In genomic region chr13:52652980-52653303, GRCh38 we compare ENCODE assay signal across 8 cellular contexts. TPM values are rescaled to one million over a fixed set of nuclear protein-coding genes. Genes with fewer than 3 reads are reported as not detected.
DNase-seq lines count a peak whose midpoint lies in the region; ATAC-seq and TF ChIP-seq lines count a peak whose summit lies in the region.

No MANE protein-coding gene starts in this region.

- peaks cover 78% of the 10 kb centered on the region for H3K79me2 ChIP-seq in hepatocyte

- WGBS in hepatocyte (ENCODE audit: low lambda C conversion rate, missing lambda C conversion rate) = under 1% methylated on average over 18 of the region's 18 CpGs

- TF ChIP-seq CTCF in WI38 (IDR thresholded peaks at IDR 0.05; ENCODE audit: low read depth, low read length) (no peak), hepatocyte (IDR thresholded peaks at IDR 0.05; ENCODE audit: poor library complexity) (no peak)

- H3K4me2 ChIP-seq in hepatocyte = peak overlapping the region; percentile 78

- peak overlapping the region; percentile 96 for H3K4me3 ChIP-seq in WI38 (ENCODE audit: low read depth, low read length)
- peak overlapping the region; percentile 82 for H3K4me3 ChIP-seq in hepatocyte

- peaks cover 17% of the 10 kb centered on the region for H3K4me1 ChIP-seq in hepatocyte (ENCODE audit: insufficient read depth)

- intact Hi-C loops in head of caudate nucleus (cut with DNase I) = no loop called here

- peak; percentile 33 for ATAC-seq in HG03045 (IDR thresholded peaks at IDR 0.05; ENCODE audit: unreplicated experiment)

- H3K27ac ChIP-seq in hepatocyte = peak overlapping the region; percentile 98

- no peaks in the 10 kb centered on the region for H3K27me3 ChIP-seq in hepatocyte

- peaks cover 4% of the 10 kb centered on the region for H4K20me1 ChIP-seq in hepatocyte (ENCODE audit: insufficient read depth, poor library complexity, severe bottlenecking)

- peak overlapping the region; percentile 70 for H2AFZ ChIP-seq in hepatocyte

- peak; percentile 9 for DNase-seq in stimulated activated CD8-positive, alpha-beta memory T cell treated with anti-CD3 and anti-CD28 coated beads, Interleukin-15, amount 100 ng/mL, for 1 hour (ENCODE audit: low read depth)
- no peak for DNase-seq in stimulated activated CD8-positive, alpha-beta memory T cell treated with anti-CD3 and anti-CD28 coated beads, Interleukin-4, amount 100 ng/mL, for 48 hours
- DNase-seq in hepatocyte (ENCODE audit: low spot score) (no peak), head of caudate nucleus (no peak)
- DNase-seq in stimulated activated CD8-positive, alpha-beta memory T cell treated with anti-CD3 and anti-CD28 coated beads, Interleukin-15, amount 100 ng/mL, for 24 hours (ENCODE audit: low read depth) = peak; percentile 4
- no peak for DNase-seq in stimulated activated naive CD4-positive, alpha-beta T cell treated with Interleukin-2 at 50 U/mL for 16 hours (lab: John Stamatoyannopoulos, UW)

- no peaks in the 10 kb centered on the region for H3K36me3 ChIP-seq in hepatocyte (replicated peaks; ENCODE audit: insufficient read depth, low read depth)

- no peaks in the 10 kb centered on the region for H3K9me2 ChIP-seq in hepatocyte (replicated peaks; ENCODE audit: insufficient read depth)

- H3K9me3 ChIP-seq in hepatocyte (ENCODE audit: low read depth) = no peaks in the 10 kb centered on the region

RNA-seq across cellular contexts. Expression of gene SUGT1, which starts 0.3 kb away (rescaled TPM):
- total RNA-seq in hepatocyte = 38.9 and 52.3 TPM in 2 replicates
- 46.3 and 51.1 TPM in 2 replicates for polyA plus RNA-seq in hepatocyte

RNA-seq across cellular contexts. Expression of gene HNRNPA1L2, which starts 10.7 kb away (rescaled TPM):
- 2.2 and 2.7 TPM in 2 replicates for total RNA-seq in hepatocyte
- polyA plus RNA-seq in hepatocyte = 6.2 and 7.0 TPM in 2 replicates

Comparison
In these comparisons a context has a peak if more than half of its experiments do, and no peak if none do; other contexts are left out.
1. DNase-seq: peak in stimulated activated CD8-positive, alpha-beta memory T cell treated with anti-CD3 and anti-CD28 coated beads, Interleukin-15, amount 100 ng/mL, for 1 hour (single experiment) and stimulated activated CD8-positive, alpha-beta memory T cell treated with anti-CD3 and anti-CD28 coated beads, Interleukin-15, amount 100 ng/mL, for 24 hours (single experiment); none in stimulated activated CD8-positive, alpha-beta memory T cell treated with anti-CD3 and anti-CD28 coated beads, Interleukin-4, amount 100 ng/mL, for 48 hours (single experiment), hepatocyte (single experiment), stimulated activated naive CD4-positive, alpha-beta T cell treated with Interleukin-2 at 50 U/mL for 16 hours (single experiment) and head of caudate nucleus (0 of 42).